ENCODE assay signal across 8 cellular contexts in genomic region chr18:35756506-35757117, GRCh38.
A peak's percentile ranks its signal among the peaks of the same experiment; 100 is the strongest.
DNase-seq lines count a peak whose midpoint lies in the region; ATAC-seq and FAIRE-seq lines count a peak whose summit lies in the region.

No MANE protein-coding gene starts in this region.

- H3K27ac Mint-ChIP-seq in T-helper 17 cell = no peak overlapping the region

- in situ Hi-C loops in HAP-1 (cut with MboI; ENCODE audit: low sequenced_read_pairs) = loop anchor here (5.0 kb wide), 2 partner anchors 191 to 526 kb away; no protein-coding TSS in a partner anchor
- in situ Hi-C loops in T47D (cut with HindIII; ENCODE audit: low pct_unique_long_range_greater_than_20kb, low sequenced_read_pairs) = no loop called here

- H3K9me3 ChIP-seq in HAP-1 (no peaks in the 10 kb centered on the region), T-helper 17 cell (ENCODE audit: control insufficient read depth, low read length, poor library complexity, severe bottlenecking) (no peaks in the 10 kb centered on the region)

- no peaks in the 10 kb centered on the region for H3K36me3 Mint-ChIP-seq in T-helper 17 cell (ENCODE audit: low read depth)

- no peaks in the 10 kb centered on the region for H3K36me3 ChIP-seq in HAP-1 (replicated peaks)

- no peaks in the 10 kb centered on the region for H3K27me3 ChIP-seq in HAP-1 (ENCODE audit: low read depth)

- H3K4me1 Mint-ChIP-seq in T-helper 17 cell = peaks cover 2% of the 10 kb centered on the region

- ATAC-seq in T-helper 17 cell = peak; percentile 66
- ATAC-seq in HG03378 (IDR thresholded peaks at IDR 0.05; ENCODE audit: unreplicated experiment) = no peak

- no peak overlapping the region for H3K4me3 Mint-ChIP-seq in T-helper 17 cell

- peak; percentile 91 for FAIRE-seq in islet of Langerhans (lab: Jason Lieb, UNC)

- peaks cover 44% of the 10 kb centered on the region for H3K27me3 Mint-ChIP-seq in T-helper 17 cell

- H3K4me1 ChIP-seq in HAP-1 = no peaks in the 10 kb centered on the region

- peak; percentile 80 for DNase-seq in DMS53 (lab: John Stamatoyannopoulos, UW)
- DNase-seq in HAP-1 (ENCODE audit: low spot score in 2 of 2) = peak; percentile 59 to 70
- DNase-seq in NCI-H187 treated with DMSO at 0.1 percent for 48 hours (lab: John Stamatoyannopoulos, UW) = peak; percentile 10
- DNase-seq in T-helper 17 cell = peak in 1 of 3 donors; percentile 47
- peak; percentile 11 to 69 for DNase-seq in T47D (ENCODE audit: low read depth in 1 of 2, low spot score in 1 of 2)
- peak; percentile 53 for DNase-seq in stimulated activated CD4-positive, alpha-beta T cell treated with anti-CD3 and anti-CD28 coated beads, Interleukin-1b, Interleukin-23, amount 100 ng/mL, for 48 hours

- no peak overlapping the region for H3K4me3 ChIP-seq in HAP-1
